In genomic region chr11:10829139-10829538, GRCh38 we compare ENCODE assay signal across 21 cellular contexts.
"Had no signal": no experiment of that assay in that cellular context is flagged by ENCODE, and none has a peak within 500 bp of the region (broad histone marks: within the 10 kb centered on the region; RNA-seq: fewer than 3 reads in every experiment).

No MANE protein-coding gene starts in this region.

- H3K9me3 ChIP-seq: esophagus muscularis mucosa, gastroesophageal sphincter, heart right ventricle, left lung, lower lobe of right lung, mucosa of descending colon had no signal

- H3K4me3 Mint-ChIP-seq: mesothelial cell of epicardium, naive B cell had no signal

- H3K27ac Mint-ChIP-seq: mesothelial cell of epicardium had no signal

- H3K36me3 ChIP-seq: esophagus muscularis mucosa, gastroesophageal sphincter, heart right ventricle, left lung, lower lobe of right lung had no signal

- H3K27me3 ChIP-seq: dorsolateral prefrontal cortex, esophagus muscularis mucosa, foreskin keratinocyte, gastroesophageal sphincter, heart right ventricle, left lung had no signal

- H3K9me3 Mint-ChIP-seq: naive B cell had no signal

- H3K4me1 ChIP-seq: foreskin keratinocyte, gastroesophageal sphincter, heart right ventricle, left lung, lower lobe of right lung had no signal

- H3K4me3 ChIP-seq: coronary artery, dorsolateral prefrontal cortex, esophagus muscularis mucosa, gastroesophageal sphincter, heart right ventricle, left lung, lower lobe of right lung, mucosa of descending colon had no signal

- DNase-seq: dermis blood vessel endothelial cell; dorsolateral prefrontal cortex; effector CD4-positive, alpha-beta T cell; effector memory CD4-positive, alpha-beta T cell; foreskin keratinocyte; heart right ventricle; hippocampal formation; islet precursor cell; kidney; kidney glomerular epithelial cell; left colon; left lung; left ventricle myocardium superior; lower lobe of right lung; mesenchymal stem cell; mucosa of descending colon; naive B cell had no signal

- H3K27ac ChIP-seq: coronary artery, dorsolateral prefrontal cortex, esophagus muscularis mucosa, foreskin keratinocyte, gastroesophageal sphincter, heart right ventricle, left lung, lower lobe of right lung had no signal

- H3K27me3 Mint-ChIP-seq: naive B cell had no signal

- ATAC-seq: foreskin keratinocyte, gastroesophageal sphincter, heart right ventricle, left lung, left ventricle myocardium superior, lower lobe of right lung had no signal
